In genomic region chr2:79717364-79718007, GRCh38 we compare ENCODE assay signal across 14 cellular contexts.
DNase-seq lines count a peak whose midpoint lies in the region; ATAC-seq and TF ChIP-seq lines count a peak whose summit lies in the region.
"Had no signal": no experiment of that assay in that cellular context is flagged by ENCODE, and none has a peak within 500 bp of the region (broad histone marks: within the 10 kb centered on the region; RNA-seq: fewer than 3 reads in every experiment).

No MANE protein-coding gene starts in this region.

- peak; percentile 82 for DNase-seq in BJ (ENCODE audit: low read depth)
- DNase-seq in MG63, result peak; percentile 84
- DNase-seq in endodermal cell, result peak; percentile 74
- peak; percentile 6 for DNase-seq in nephron progenitor cell
- DNase-seq in DMS 273 treated with DMSO at 0.1 percent for 48 hours (lab: John Stamatoyannopoulos, UW), result no peak
- no peak for DNase-seq in NCI-H187 (lab: John Stamatoyannopoulos, UW)
- DNase-seq in NCI-H1930 (lab: John Stamatoyannopoulos, UW), result no peak
- DNase-seq: activated CD4-positive, alpha-beta T cell treated with anti-CD3 and anti-CD28 coated beads, Interleukin-2, amount 50 U/mL, for 48 hours; COR-L47; left ventricle myocardium superior; NCI-H2081; Right ventricle myocardium superior had no signal

- H3K27me3 Mint-ChIP-seq in endodermal cell (ENCODE audit: insufficient read depth) (no peaks in the 10 kb centered on the region), nephron progenitor cell (ENCODE audit: low read depth, poor library complexity) (no peaks in the 10 kb centered on the region)
- H3K27me3 Mint-ChIP-seq: activated naive CD8-positive, alpha-beta T cell had no signal

- H3K4me3 ChIP-seq in BJ (ENCODE audit: low read depth, low read length) (no peak overlapping the region), MG63 (no peak overlapping the region), endodermal cell (ENCODE audit: low read length) (no peak overlapping the region)

- H3K27ac Mint-ChIP-seq in endodermal cell (peak overlapping the region; percentile 18), nephron progenitor cell (no peak overlapping the region)
- H3K27ac Mint-ChIP-seq: activated naive CD8-positive, alpha-beta T cell had no signal

- no peaks in the 10 kb centered on the region for H3K36me3 ChIP-seq in BJ (ENCODE audit: control insufficient read depth, insufficient read depth, low read length)
- H3K36me3 ChIP-seq in MG63, result no peaks in the 10 kb centered on the region
- no peaks in the 10 kb centered on the region for H3K36me3 ChIP-seq in endodermal cell (ENCODE audit: control insufficient read depth, insufficient read depth, low read length)

- H3K4me1 ChIP-seq in endodermal cell (ENCODE audit: control insufficient read depth, insufficient read depth, low read length), result no peaks in the 10 kb centered on the region

- POLR2A ChIA-PET in BJ (lab: Charles Lee), result no interaction called here

- WGBS in endodermal cell (ENCODE audit: insufficient coverage in 1 of 2, insufficient read length in 1 of 2), 2 experiments, result 85 to 94% methylated on average over 3 to 5 of the region's 5 CpGs

- CTCF ChIA-PET in BJ (lab: Yijun Ruan, JAX), result no interaction called here

- TF ChIP-seq CTCF in BJ (IDR thresholded peaks at IDR 0.05; ENCODE audit: insufficient read depth, low read depth, low read length) (no peak), endodermal cell (conservative IDR thresholded peaks at IDR 0.05) (no peak), nephron progenitor cell (IDR thresholded peaks at IDR 0.05) (no peak)

- H3K36me3 Mint-ChIP-seq in endodermal cell (ENCODE audit: low read depth), result no peaks in the 10 kb centered on the region
- peaks cover 8% of the 10 kb centered on the region for H3K36me3 Mint-ChIP-seq in nephron progenitor cell (ENCODE audit: low read depth)
- H3K36me3 Mint-ChIP-seq: activated naive CD8-positive, alpha-beta T cell had no signal

- H3K4me1 Mint-ChIP-seq in endodermal cell (peaks cover 11% of the 10 kb centered on the region), nephron progenitor cell (peaks cover 11% of the 10 kb centered on the region)

- no peak overlapping the region for H3K27ac ChIP-seq in endodermal cell (ENCODE audit: low read depth, low read length)

- no peak overlapping the region for H3K9ac ChIP-seq in endodermal cell (ENCODE audit: extremely low read depth, low read length, poor library complexity, severe bottlenecking)

- ATAC-seq in HG02623 (IDR thresholded peaks at IDR 0.05; ENCODE audit: unreplicated experiment), result no peak
- ATAC-seq: left ventricle myocardium superior had no signal

- H3K9me3 ChIP-seq in MG63, result no peaks in the 10 kb centered on the region
- no peaks in the 10 kb centered on the region for H3K9me3 ChIP-seq in endodermal cell (ENCODE audit: control insufficient read depth, low read length)

- H3K4me3 Mint-ChIP-seq in endodermal cell (no peak overlapping the region), nephron progenitor cell (no peak overlapping the region)
- H3K4me3 Mint-ChIP-seq: activated naive CD8-positive, alpha-beta T cell had no signal

- H3K27me3 ChIP-seq in BJ (ENCODE audit: control insufficient read depth, insufficient read depth, low read length) (no peaks in the 10 kb centered on the region), MG63 (no peaks in the 10 kb centered on the region), endodermal cell (ENCODE audit: control insufficient read depth, insufficient read depth, low read length, poor library complexity, severe bottlenecking) (no peaks in the 10 kb centered on the region)

- H3K9me3 Mint-ChIP-seq in endodermal cell (no peaks in the 10 kb centered on the region), nephron progenitor cell (peaks cover 20% of the 10 kb centered on the region)

Comparison
In these comparisons a context has a peak if more than half of its experiments do, and no peak if none do; other contexts are left out.
1. DNase-seq: peak in BJ (single experiment), MG63 (single experiment), endodermal cell (single experiment) and nephron progenitor cell (single experiment); none in DMS 273 treated with DMSO at 0.1 percent for 48 hours (single experiment), NCI-H187 (0 of 2) and NCI-H1930 (0 of 2).